ENCODE assay signal across 17 cellular contexts in the genomic region with DNA sequence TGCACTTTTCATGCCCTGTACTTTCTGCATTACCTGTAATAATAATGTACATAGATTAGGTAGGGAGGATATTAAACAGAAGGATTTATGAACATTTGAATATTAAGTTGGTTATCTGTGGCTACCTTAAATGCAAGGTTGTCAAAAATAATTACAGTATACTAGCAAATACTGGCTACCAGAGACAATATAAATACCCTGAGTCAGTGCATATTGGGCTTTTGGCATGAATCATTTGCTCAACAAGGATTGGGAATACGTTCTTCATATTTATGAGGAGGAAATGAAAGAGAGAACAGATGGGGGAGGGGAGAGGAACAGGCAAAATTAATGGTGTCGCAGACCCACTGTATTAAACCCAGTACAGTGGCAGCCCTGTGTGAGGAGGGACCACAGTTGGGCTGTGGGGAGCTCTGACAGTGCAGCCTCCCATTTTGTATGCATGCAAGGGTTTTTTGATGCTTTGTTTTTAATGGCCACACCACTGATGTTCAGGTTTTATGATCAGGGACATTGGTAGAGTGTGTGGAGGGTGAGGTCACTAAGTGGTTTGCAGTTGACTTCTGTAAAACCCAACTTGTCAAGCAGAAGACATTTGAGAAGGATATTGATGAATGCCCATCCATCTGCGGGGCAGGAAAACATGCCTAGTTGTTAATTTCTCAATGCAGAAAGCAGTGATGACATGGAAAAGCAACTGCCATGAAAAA. TPM values are rescaled to one million over a fixed set of nuclear protein-coding genes. Genes with fewer than 3 reads are reported as not detected.
DNase-seq lines count a peak whose midpoint lies in the region; ATAC-seq lines count a peak whose summit lies in the region.
"Had no signal": no experiment of that assay in that cellular context is flagged by ENCODE, and none has a peak within 500 bp of the region (broad histone marks: within the 10 kb centered on the region; RNA-seq: fewer than 3 reads in every experiment).

No MANE protein-coding gene starts in this region.

- ATAC-seq in left lobe of liver: no peak
- no peak for ATAC-seq in GM19452 (IDR thresholded peaks at IDR 0.05; ENCODE audit: unreplicated experiment)
- ATAC-seq in GM21360 (IDR thresholded peaks at IDR 0.05; ENCODE audit: unreplicated experiment): no peak
- ATAC-seq: HepG2 had no signal

- peak; percentile 62 to 67 for DNase-seq in NOMO-1 (lab: John Stamatoyannopoulos, UW; ENCODE audit: unreplicated experiment in 2 of 2)
- no peak for DNase-seq in NOMO-1 treated with dmso at 0.1 percent for 144 hours (lab: John Stamatoyannopoulos, UW; ENCODE audit: unreplicated experiment)
- DNase-seq in left lobe of liver (ENCODE audit: low spot score): peak; percentile 21
- DNase-seq in activated CD4-positive, alpha-beta T cell treated with anti-CD3 and anti-CD28 coated beads, Interleukin-2, amount 50 U/mL, for 48 hours: no peak
- no peak for DNase-seq in DMS53 (lab: John Stamatoyannopoulos, UW)
- DNase-seq: EL, MG63, NCI-H1417 treated with DMSO at 0.1 percent for 48 hours, NCI-H2029, NCI-H510A treated with DMSO at 0.1 percent for 48 hours had no signal

- H3K27ac ChIP-seq in angular gyrus (ENCODE audit: low read depth, low read length): peak overlapping the region; percentile 70
- H3K27ac ChIP-seq: 22Rv1, BLaER1, KMS-11 had no signal

RNA-seq across cellular contexts. Expression of a gene that starts 56.9 kb away (rescaled TPM):
- 8.8 TPM for total RNA-seq in left lobe of liver

Comparison
In these comparisons a context has a peak if more than half of its experiments do, and no peak if none do; other contexts are left out.
1. DNase-seq: peak in NOMO-1 (2 of 2) and left lobe of liver (single experiment); none in NOMO-1 treated with dmso at 0.1 percent for 144 hours (single experiment), activated CD4-positive, alpha-beta T cell treated with anti-CD3 and anti-CD28 coated beads, Interleukin-2, amount 50 U/mL, for 48 hours (0 of 2) and DMS53 (single experiment).